Comparison of ENCODE assay signal across 8 cellular contexts in the genomic region with DNA sequence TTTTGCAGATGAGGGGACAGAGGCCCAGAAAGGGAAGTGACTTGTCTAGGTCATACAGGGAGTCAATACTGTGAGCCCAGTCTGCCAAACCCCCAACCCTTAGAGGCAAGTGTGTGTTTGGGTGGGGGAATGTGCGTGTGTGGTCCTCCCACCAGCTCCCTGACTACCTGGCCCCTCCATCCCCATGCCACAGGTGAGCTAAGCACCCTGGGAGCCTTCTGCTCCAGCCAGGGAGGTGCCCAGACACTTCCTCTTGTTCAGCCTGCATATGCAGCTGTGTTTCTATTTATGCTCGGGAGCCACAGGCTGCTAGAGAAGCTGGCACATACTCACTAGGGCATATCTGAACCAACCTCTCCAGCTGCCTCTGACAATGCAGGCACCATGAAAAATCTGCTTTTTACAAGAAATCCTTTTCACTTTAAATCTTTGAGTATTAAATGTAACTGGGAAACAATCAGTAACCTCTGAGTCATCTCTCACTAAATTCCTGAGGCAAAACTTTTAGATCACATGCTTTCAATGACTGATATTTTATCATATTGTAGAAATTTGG. TPM values are rescaled to one million over a fixed set of nuclear protein-coding genes. Genes with fewer than 3 reads are reported as not detected.
DNase-seq lines count a peak whose midpoint lies in the region; ATAC-seq lines count a peak whose summit lies in the region.

No MANE protein-coding gene starts in this region.

- H3K27me3 Mint-ChIP-seq in activated CD4-positive, alpha-beta T cell treated with anti-CD3 and anti-CD28 coated beads, Interleukin-2, amount 10 ng/mL, durations not matched to agents 7 days and 5 days: no peaks in the 10 kb centered on the region
- no peaks in the 10 kb centered on the region for H3K27me3 Mint-ChIP-seq in T-cell

- POLR2A ChIA-PET in activated CD4-positive, alpha-beta T cell treated with anti-CD3 and anti-CD28 coated beads, Interleukin-2, amount 10 ng/mL, durations not matched to agents 7 days and 5 days (lab: Charles Lee): no interaction called here
- POLR2A ChIA-PET in T-cell (lab: Charles Lee): interaction anchor here in 1 of 2 donors (0.7 kb wide), 1 partner anchor 9 kb away, joined by 9 read pairs; no protein-coding TSS in a partner anchor

- H3K9me3 ChIP-seq in skeletal muscle tissue (ENCODE audit: control insufficient read depth in 3 of 3, low read length in 3 of 3): no peaks in the 10 kb centered on the region

- H3K4me3 Mint-ChIP-seq in activated CD4-positive, alpha-beta T cell treated with anti-CD3 and anti-CD28 coated beads, Interleukin-2, amount 10 ng/mL, durations not matched to agents 7 days and 5 days: peak overlapping the region; percentile 50
- peak overlapping the region; percentile 4 to 67 (median 32) for H3K4me3 Mint-ChIP-seq in T-cell

- H3K27me3 ChIP-seq in skeletal muscle tissue (ENCODE audit: control insufficient read depth in 3 of 3, insufficient read depth in 3 of 3, low read length in 3 of 3): no peaks in the 10 kb centered on the region

- peak overlapping the region; percentile 66 for H3K27ac ChIP-seq in skeletal muscle tissue (ENCODE audit: low read depth, low read length)

- peaks cover 0 to 3% (median 0%) of the 10 kb centered on the region in 3 donors for H3K36me3 ChIP-seq in skeletal muscle tissue (ENCODE audit: control insufficient read depth in 3 of 3, insufficient read depth in 3 of 3, low read length in 3 of 3)

- H3K9me3 Mint-ChIP-seq in activated CD4-positive, alpha-beta T cell treated with anti-CD3 and anti-CD28 coated beads, Interleukin-2, amount 10 ng/mL, durations not matched to agents 7 days and 5 days: no peaks in the 10 kb centered on the region
- no peaks in the 10 kb centered on the region for H3K9me3 Mint-ChIP-seq in T-cell

- peaks cover 37 to 55% (median 49%) of the 10 kb centered on the region in 3 donors for H3K4me1 ChIP-seq in skeletal muscle tissue (ENCODE audit: control insufficient read depth in 3 of 3, insufficient read depth in 3 of 3, low read length in 3 of 3)

- peak; percentile 58 to 73 (median 66) for ATAC-seq in T-cell (replicated peaks in 1 of 4)

- H3K36me3 Mint-ChIP-seq in activated CD4-positive, alpha-beta T cell treated with anti-CD3 and anti-CD28 coated beads, Interleukin-2, amount 10 ng/mL, durations not matched to agents 7 days and 5 days (ENCODE audit: low read depth): peaks cover 44% of the 10 kb centered on the region
- peaks cover 21% of the 10 kb centered on the region for H3K36me3 Mint-ChIP-seq in T-cell

- peak overlapping the region in 1 of 3 donors; percentile 49 for H3K4me3 ChIP-seq in skeletal muscle tissue (ENCODE audit: low read length in 3 of 3)

- peaks cover 88% of the 10 kb centered on the region for H3K4me1 Mint-ChIP-seq in activated CD4-positive, alpha-beta T cell treated with anti-CD3 and anti-CD28 coated beads, Interleukin-2, amount 10 ng/mL, durations not matched to agents 7 days and 5 days
- H3K4me1 Mint-ChIP-seq in T-cell: peaks cover 88 to 91% (median 91%) of the 10 kb centered on the region in 3 donors

- CTCF ChIA-PET in activated CD4-positive, alpha-beta T cell treated with anti-CD3 and anti-CD28 coated beads, Interleukin-2, amount 10 ng/mL, durations not matched to agents 7 days and 5 days (lab: Charles Lee): interaction anchor here (0.6 to 1.5 kb wide), 11 partner anchors 9 to 378 kb away, joined by 3 to 4 read pairs (median 3); partner anchors contain the start of gene SH2D7
- CTCF ChIA-PET in T-cell (lab: Charles Lee): interaction anchor here in 1 of 2 donors (1.1 to 1.5 kb wide), 2 partner anchors 9 to 12 kb away, joined by 3 to 5 read pairs; no protein-coding TSS in a partner anchor

- H3K27ac Mint-ChIP-seq in activated CD4-positive, alpha-beta T cell treated with anti-CD3 and anti-CD28 coated beads, Interleukin-2, amount 10 ng/mL, durations not matched to agents 7 days and 5 days: peak overlapping the region; percentile 77
- peak overlapping the region; percentile 95 to 96 for H3K27ac Mint-ChIP-seq in T-cell

- peak overlapping the region in 1 of 3 donors; percentile 5 for H3K9ac ChIP-seq in skeletal muscle tissue (ENCODE audit: low read depth in 1 of 3, low read length in 3 of 3)

- no peak for DNase-seq in activated CD4-positive, alpha-beta T cell treated with anti-CD3 and anti-CD28 coated beads, Interleukin-2, amount 10 ng/mL, durations not matched to agents 7 days and 5 days
- no peak for DNase-seq in activated CD4-positive, alpha-beta T cell treated with anti-CD3 and anti-CD28 coated beads for 48 hours
- DNase-seq in T-cell (peak in 2 of 34 experiments; percentile 33 to 36), germinal center (ENCODE audit: low spot score) (peak; percentile 79), DMS79 (lab: John Stamatoyannopoulos, UW) (no peak), DMS79 treated with DMSO at 0.1 percent for 48 hours (lab: John Stamatoyannopoulos, UW) (no peak)
- DNase-seq in stimulated activated CD8-positive, alpha-beta memory T cell treated with anti-CD3 and anti-CD28 coated beads, Interleukin-4, amount 100 ng/mL, for 48 hours: no peak

RNA-seq across cellular contexts. Expression of gene TBC1D2B, which starts 20.7 kb away (rescaled TPM):
- total RNA-seq in activated CD4-positive, alpha-beta T cell treated with anti-CD3 and anti-CD28 coated beads, Interleukin-2, amount 10 ng/mL, durations not matched to agents 7 days and 5 days: 10 to 100 TPM; 77.2 to 83.7 TPM
- 100 to 1,000 TPM in 3 of 5 donors, 10 to 100 TPM in 2; 86.1 to 106 (median 101) TPM for total RNA-seq in T-cell
- 30.3 TPM for total RNA-seq in skeletal muscle tissue

RNA-seq across cellular contexts. Expression of gene SH2D7, which starts 35.6 kb away (rescaled TPM):
- total RNA-seq in activated CD4-positive, alpha-beta T cell treated with anti-CD3 and anti-CD28 coated beads, Interleukin-2, amount 10 ng/mL, durations not matched to agents 7 days and 5 days: not detected
- not detected for total RNA-seq in T-cell
- total RNA-seq in skeletal muscle tissue: not detected
